Comparison of ENCODE assay signal across 29 cellular contexts in genomic region chr3:10919636-10920035, GRCh38.
"Had no signal": no experiment of that assay in that cellular context is flagged by ENCODE, and none has a peak within 500 bp of the region (broad histone marks: within the 10 kb centered on the region; RNA-seq: fewer than 3 reads in every experiment).

No MANE protein-coding gene starts in this region.

- H3K9me3 ChIP-seq: ovary, right lobe of liver, suprapubic skin, testis, transverse colon, upper lobe of left lung, uterus had no signal

- H3K27ac ChIP-seq: neural progenitor cell, ovary, parathyroid adenoma, psoas muscle, right lobe of liver, skin epidermis, spleen, suprapubic skin, testis, tibial artery, transverse colon, upper lobe of left lung, uterus had no signal

- H3K36me3 ChIP-seq: neural progenitor cell, ovary, right lobe of liver, spleen, suprapubic skin, tibial artery, transverse colon, upper lobe of left lung, uterus had no signal

- H2AFZ ChIP-seq: neural progenitor cell, parathyroid adenoma had no signal

- H3K9ac ChIP-seq: neural progenitor cell, parathyroid adenoma had no signal

- ATAC-seq: naive thymus-derived CD4-positive, alpha-beta T cell; natural killer cell; psoas muscle; right cardiac atrium; right lobe of liver; stimulated activated memory B cell treated with anti-CD40 and anti-IgM and Interleukin-4, amounts not matched to agents 10 μg/mL and 1 μg/mL and 100 μg/mL, for 72 hours; stimulated activated naive CD8-positive, alpha-beta T cell treated with anti-CD3 and anti-CD28 coated beads, Interleukin-15, amount 100 ng/mL, for 72 hours; stimulated activated naive CD8-positive, alpha-beta T cell treated with anti-CD3 and anti-CD28 coated beads, Interleukin-15, Interleukin-2, amounts not matched to agents 100 U/mL and 50 U/mL, for 24 hours had no signal

- H3K4me1 ChIP-seq: parathyroid adenoma, psoas muscle, right lobe of liver, spleen, suprapubic skin, testis, tibial artery, transverse colon, upper lobe of left lung, uterus had no signal

- H3K27me3 ChIP-seq: ovary, right lobe of liver, testis, upper lobe of left lung, uterus had no signal

- H3K79me2 ChIP-seq: parathyroid adenoma had no signal

- H3K4me2 ChIP-seq: neural progenitor cell, smooth muscle cell had no signal

- H3K4me3 ChIP-seq: neural progenitor cell, ovary, psoas muscle, right lobe of liver, skin epidermis, smooth muscle cell, spleen, suprapubic skin, testis, tibial artery, transverse colon, upper lobe of left lung, uterus had no signal

- DNase-seq: naive thymus-derived CD4-positive, alpha-beta T cell; natural killer cell; occipital lobe; ovary; posterior cingulate gyrus; psoas muscle; right cardiac atrium; spleen; stimulated activated CD4-positive, alpha-beta T cell treated with anti-CD3 and anti-CD28 coated beads, Interleukin-12 subunit alpha, Interleukin-12 subunit beta, amount 100 ng/mL, for 4 hours; stimulated activated CD4-positive, alpha-beta T cell treated with anti-CD3 and anti-CD28 coated beads, Interleukin-1b, Interleukin-23, amount 100 ng/mL, for 48 hours; stimulated activated CD4-positive, alpha-beta T cell treated with anti-CD3 and anti-CD28 coated beads, Interleukin-4, amount 100 ng/mL, for 1 hour; stimulated activated CD4-positive, alpha-beta T cell treated with anti-CD3 and anti-CD28 coated beads, Interleukin-4, amount 100 ng/mL, for 4 hours; stimulated activated CD8-positive, alpha-beta memory T cell treated with anti-CD3 and anti-CD28 coated beads, Interleukin-4, amount 100 ng/mL, for 48 hours; stimulated activated naive CD4-positive, alpha-beta T cell; stimulated activated naive CD8-positive, alpha-beta T cell treated with anti-CD3 and anti-CD28 coated beads, Interleukin-15, amount 100 ng/mL, for 72 hours; stimulated activated naive CD8-positive, alpha-beta T cell treated with anti-CD3 and anti-CD28 coated beads, Interleukin-15, Interleukin-2, amounts not matched to agents 100 U/mL and 50 U/mL, for 24 hours; substantia nigra; testis; tibial artery; transverse colon; uterus had no signal
